ENCODE assay signal across 1 cellular context in the genomic region with DNA sequence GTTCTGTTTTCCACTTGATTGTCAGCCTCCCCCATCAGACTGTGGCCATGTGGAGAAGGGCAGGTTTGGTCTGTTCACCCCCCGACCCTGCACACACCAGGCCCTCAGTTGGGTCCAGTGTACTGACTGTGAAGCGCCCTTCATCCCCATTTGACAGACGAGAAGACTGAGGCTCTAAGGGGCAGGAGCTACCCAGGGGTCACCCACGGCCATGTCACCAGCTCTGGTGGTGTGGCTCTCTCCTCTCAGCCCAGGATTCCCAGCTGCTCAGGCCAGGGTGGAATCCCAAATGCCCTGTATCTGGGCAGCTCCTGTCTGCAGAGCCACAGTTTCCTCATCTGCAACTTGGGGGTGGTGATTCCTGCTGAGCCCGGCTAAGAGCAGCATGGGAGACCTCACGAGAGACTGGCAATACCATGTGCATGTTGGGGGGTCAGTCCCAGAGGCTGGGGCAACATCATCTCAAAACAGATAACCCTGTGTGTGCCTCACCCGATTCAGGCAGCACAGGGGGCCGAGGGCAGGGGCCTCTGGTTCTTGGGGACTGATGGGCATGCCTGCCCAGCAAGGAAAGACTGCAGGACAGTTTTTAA.
TF ChIP-seq lines count a peak whose summit lies in the region.

No MANE protein-coding gene starts in this region.

TF ChIP-seq in H1, 55 proteins besides CTCF, POLR2A, EP300 and RAD21:
- peak; percentile 57; the same call in 1 of the 2 replicates for TF ChIP-seq KDM1A (IDR thresholded peaks at IDR 0.05; ENCODE audit: borderline replicate concordance, low read length)
- no peak for TF ChIP-seq SP2 (IDR thresholded peaks at IDR 0.05; ENCODE audit: low read length)
TF ChIP-seq in H1: peak in this region for 1.
